Comparison of ENCODE assay signal across 1 cellular context in the genomic region with DNA sequence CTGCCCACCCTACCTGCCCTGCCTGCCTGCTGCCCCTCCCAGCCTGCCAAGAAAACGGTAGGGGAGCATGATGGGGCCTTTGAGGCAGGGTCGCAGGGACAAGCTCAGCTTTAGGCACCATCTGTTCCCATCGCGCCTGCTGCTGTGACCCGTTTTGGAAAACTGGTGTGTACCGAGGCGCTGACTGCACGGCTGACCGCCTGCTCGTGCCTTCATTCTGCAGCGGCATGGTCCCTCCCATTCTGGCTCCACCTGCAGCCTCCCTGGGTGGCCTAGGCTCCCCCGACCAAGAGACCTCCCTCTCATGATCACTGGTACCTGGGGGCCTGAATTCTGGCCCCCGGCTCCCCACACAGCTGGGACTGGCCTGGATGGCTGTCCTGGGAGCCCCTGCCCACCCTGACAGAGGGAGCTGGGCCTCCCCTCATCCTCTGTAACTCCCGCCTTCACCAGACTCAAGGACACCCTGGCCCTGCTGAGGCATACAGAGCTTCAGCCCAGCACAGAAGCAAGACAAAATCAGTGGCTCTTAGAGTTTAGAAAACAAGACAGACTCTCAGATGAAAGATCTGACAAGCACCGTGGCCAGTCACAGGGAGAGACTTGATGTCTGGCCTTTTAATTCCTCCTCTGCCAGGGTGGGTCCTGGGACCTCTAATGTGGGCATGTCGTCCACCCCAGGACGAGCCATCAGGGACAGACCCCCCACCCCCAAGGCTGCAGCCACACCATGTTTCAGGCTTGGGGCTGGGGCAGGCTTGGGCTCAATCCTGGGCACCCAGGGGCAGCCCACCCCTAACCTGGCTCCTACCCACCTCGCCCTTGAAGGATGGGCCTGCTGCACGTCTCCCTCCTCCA.
TF ChIP-seq lines count a peak whose summit lies in the region.

No MANE protein-coding gene starts in this region.

TF ChIP-seq in K562, 482 proteins besides CTCF, POLR2A, EP300 and RAD21:
- TF ChIP-seq, protein P1, sequence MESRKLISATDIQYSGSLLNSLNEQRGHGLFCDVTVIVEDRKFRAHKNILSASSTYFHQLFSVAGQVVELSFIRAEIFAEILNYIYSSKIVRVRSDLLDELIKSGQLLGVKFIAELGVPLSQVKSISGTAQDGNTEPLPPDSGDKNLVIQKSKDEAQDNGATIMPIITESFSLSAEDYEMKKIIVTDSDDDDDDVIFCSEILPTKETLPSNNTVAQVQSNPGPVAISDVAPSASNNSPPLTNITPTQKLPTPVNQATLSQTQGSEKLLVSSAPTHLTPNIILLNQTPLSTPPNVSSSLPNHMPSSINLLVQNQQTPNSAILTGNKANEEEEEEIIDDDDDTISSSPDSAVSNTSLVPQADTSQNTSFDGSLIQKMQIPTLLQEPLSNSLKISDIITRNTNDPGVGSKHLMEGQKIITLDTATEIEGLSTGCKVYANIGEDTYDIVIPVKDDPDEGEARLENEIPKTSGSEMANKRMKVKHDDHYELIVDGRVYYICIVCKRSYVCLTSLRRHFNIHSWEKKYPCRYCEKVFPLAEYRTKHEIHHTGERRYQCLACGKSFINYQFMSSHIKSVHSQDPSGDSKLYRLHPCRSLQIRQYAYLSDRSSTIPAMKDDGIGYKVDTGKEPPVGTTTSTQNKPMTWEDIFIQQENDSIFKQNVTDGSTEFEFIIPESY (CRISPR knock-in tag; IDR thresholded peaks at IDR 0.05): peak; percentile 63; the same call in 1 of the 2 replicates
- no peak for TF ChIP-seq SAFB2 (IDR thresholded peaks at IDR 0.05; ENCODE audit: borderline replicate concordance, low read depth, low read length, severe bottlenecking)
TF ChIP-seq in K562: peak in this region for 1.
